13 cellular contexts compared by ENCODE assay signal in the genomic region with DNA sequence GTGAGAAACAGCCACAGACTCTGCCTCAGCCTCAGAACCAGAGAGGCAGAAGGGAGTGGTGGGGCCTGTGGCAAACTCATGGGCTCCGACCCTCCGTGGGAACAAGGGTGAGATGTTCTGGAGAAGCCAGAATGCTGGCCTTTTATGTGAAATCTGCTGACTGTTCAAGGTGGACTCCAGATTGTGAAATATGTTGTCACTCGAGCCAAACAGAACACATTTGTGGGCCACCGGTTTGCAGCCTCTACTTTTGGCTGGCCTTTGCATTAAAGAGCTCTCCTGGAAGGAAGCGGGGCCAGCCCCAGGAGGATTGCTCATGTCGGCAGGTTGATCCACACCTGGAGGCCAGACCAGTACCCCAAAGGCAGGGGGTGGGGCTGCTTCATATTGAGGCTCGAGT.
A peak's percentile ranks its signal among the peaks of the same experiment; 100 is the strongest.
DNase-seq lines count a peak whose midpoint lies in the region; ATAC-seq and TF ChIP-seq lines count a peak whose summit lies in the region.
"Had no signal": no experiment of that assay in that cellular context is flagged by ENCODE, and none has a peak within 500 bp of the region (broad histone marks: within the 10 kb centered on the region; RNA-seq: fewer than 3 reads in every experiment).

No MANE protein-coding gene starts in this region.

- no peak for TF ChIP-seq CTCF in left ventricle myocardium inferior (IDR thresholded peaks at IDR 0.05; ENCODE audit: borderline replicate concordance)
- no peak for TF ChIP-seq CTCF in foreskin keratinocyte (conservative IDR thresholded peaks at IDR 0.05)
- TF ChIP-seq CTCF in psoas muscle (IDR thresholded peaks at IDR 0.05): no peak

- no peaks in the 10 kb centered on the region for H3K9me3 ChIP-seq in left ventricle myocardium inferior (replicated peaks)
- no peaks in the 10 kb centered on the region for H3K9me3 ChIP-seq in psoas muscle
- H3K9me3 ChIP-seq in aorta (ENCODE audit: control insufficient read depth, low read length): no peaks in the 10 kb centered on the region

- intact Hi-C loops in left ventricle myocardium inferior (cut with micrococcal nuclease): no loop called here
- intact Hi-C loops in Right ventricle myocardium superior (cut with DNase I): no loop called here
- intact Hi-C loops in psoas muscle (cut with DNase I): no loop called here
- intact Hi-C loops in aorta (cut with DNase I): no loop called here

- ATAC-seq in Right ventricle myocardium superior (ENCODE audit: poor library complexity): no peak
- no peak for ATAC-seq in foreskin keratinocyte
- ATAC-seq in psoas muscle: no peak
- no peak for ATAC-seq in aorta (ENCODE audit: low FRiP score)
- ATAC-seq in GM21717 (IDR thresholded peaks at IDR 0.05; ENCODE audit: unreplicated experiment): no peak
- no peak for ATAC-seq in HG03342 (IDR thresholded peaks at IDR 0.05; ENCODE audit: unreplicated experiment)

- H3K36me3 ChIP-seq in left ventricle myocardium inferior (peaks cover 11% of the 10 kb centered on the region), psoas muscle (ENCODE audit: insufficient read depth in 1 of 2, low read depth in 1 of 2) (no peaks in the 10 kb centered on the region), aorta (ENCODE audit: control insufficient read depth in 1 of 2, insufficient read depth in 2 of 2, low read length in 1 of 2) (no peaks in the 10 kb centered on the region)

- H3K27ac ChIP-seq in left ventricle myocardium inferior (replicated peaks) (peak overlapping the region; percentile 84), foreskin keratinocyte (peak overlapping the region; percentile 97), psoas muscle (peak overlapping the region; percentile 97), aorta (ENCODE audit: low read depth in 1 of 2, low read length in 2 of 2) (peak overlapping the region; percentile 67 to 96)
- H3K27ac ChIP-seq: PC-9 had no signal

- H3K4me3 ChIP-seq in left ventricle myocardium inferior (no peak overlapping the region), psoas muscle (no peak overlapping the region), aorta (ENCODE audit: low read length in 2 of 2) (no peak overlapping the region)
- H3K4me3 ChIP-seq: PC-9 had no signal

- WGBS in psoas muscle, 3 donors: 36 to 63% (median 44%) methylated on average over 7 of the region's 7 CpGs
- 69 to 72% methylated on average over 7 of the region's 7 CpGs for WGBS in aorta, 2 donors

- no peaks in the 10 kb centered on the region for H3K27me3 ChIP-seq in left ventricle myocardium inferior (ENCODE audit: low read depth)
- H3K27me3 ChIP-seq in foreskin keratinocyte: no peaks in the 10 kb centered on the region
- no peaks in the 10 kb centered on the region for H3K27me3 ChIP-seq in psoas muscle (ENCODE audit: insufficient read depth in 3 of 3, low read length in 2 of 3)
- H3K27me3 ChIP-seq in aorta (ENCODE audit: control insufficient read depth in 1 of 2, insufficient read depth in 2 of 2, low read length in 1 of 2): no peaks in the 10 kb centered on the region

- peaks cover 68% of the 10 kb centered on the region for H3K4me1 ChIP-seq in left ventricle myocardium inferior
- peaks cover 11% of the 10 kb centered on the region for H3K4me1 ChIP-seq in foreskin keratinocyte
- peaks cover 65% of the 10 kb centered on the region for H3K4me1 ChIP-seq in psoas muscle
- H3K4me1 ChIP-seq in aorta (ENCODE audit: control insufficient read depth in 1 of 2, insufficient read depth in 2 of 2, low read length in 2 of 2): peaks cover 0 to 2% of the 10 kb centered on the region in 2 donors

- DNase-seq in left ventricle myocardium inferior (no peak), Right ventricle myocardium superior (no peak), foreskin keratinocyte (no peak), psoas muscle (peak; percentile 36 to 48), aorta (no peak), middle frontal gyrus (ENCODE audit: extremely low spot score, low spot score) (no peak)
- DNase-seq: activated CD8-positive, alpha-beta memory T cell treated with anti-CD3 and anti-CD28 coated beads for 24 hours; endodermal cell; NCI-H2171 treated with DMSO at 0.1 percent for 48 hours; PC-9; stimulated activated naive CD4-positive, alpha-beta T cell had no signal

Comparison
In these comparisons a context has a peak if more than half of its experiments do, and no peak if none do; other contexts are left out.
1. DNase-seq: peak in psoas muscle (2 of 2); none in left ventricle myocardium inferior (single experiment), Right ventricle myocardium superior (single experiment), foreskin keratinocyte (0 of 2), aorta (0 of 2) and middle frontal gyrus (single experiment).
2. Peak in every context shown above with its lines, with median percentiles within 50 percentile points of each other: H3K27ac ChIP-seq.